Comparison of ENCODE assay signal across 11 cellular contexts in genomic region chr3:52895416-52895815, GRCh38. TPM values are rescaled to one million over a fixed set of nuclear protein-coding genes. Genes with fewer than 3 reads are reported as not detected.
DNase-seq lines count a peak whose midpoint lies in the region; ATAC-seq and TF ChIP-seq lines count a peak whose summit lies in the region.
"Had no signal": no experiment of that assay in that cellular context is flagged by ENCODE, and none has a peak within 500 bp of the region (broad histone marks: within the 10 kb centered on the region; RNA-seq: fewer than 3 reads in every experiment).

No MANE protein-coding gene starts in this region.

- peak overlapping the region; percentile 86 for H3K4me3 ChIP-seq in left ventricle myocardium inferior
- peak overlapping the region; percentile 87 for H3K4me3 ChIP-seq in thoracic aorta
- no peak overlapping the region for H3K4me3 ChIP-seq in SJCRH30
- H3K4me3 ChIP-seq in WERI-Rb-1 (ENCODE audit: low read depth, low read length), result no peak overlapping the region

- no peaks in the 10 kb centered on the region for H3K9me3 ChIP-seq in left ventricle myocardium inferior (replicated peaks)
- no peaks in the 10 kb centered on the region for H3K9me3 ChIP-seq in thoracic aorta
- no peaks in the 10 kb centered on the region for H3K9me3 ChIP-seq in SJCRH30 (replicated peaks)
- no peaks in the 10 kb centered on the region for H3K9me3 ChIP-seq in WERI-Rb-1 (ENCODE audit: severe bottlenecking)

- H3K27me3 ChIP-seq in left ventricle myocardium inferior (ENCODE audit: low read depth) (no peaks in the 10 kb centered on the region), thoracic aorta (replicated peaks; ENCODE audit: insufficient read depth) (no peaks in the 10 kb centered on the region), SJCRH30 (no peaks in the 10 kb centered on the region), WERI-Rb-1 (ENCODE audit: insufficient read depth, low read depth, severe bottlenecking) (no peaks in the 10 kb centered on the region)

- intact Hi-C loops in left ventricle myocardium inferior (cut with micrococcal nuclease), result no loop called here
- intact Hi-C loops in left ventricle myocardium superior (cut with micrococcal nuclease), result no loop called here
- intact Hi-C loops in activated T-helper 1 cell treated with anti-CD3 and anti-CD28 coated beads, Interleukin-12 subunit alpha, Interleukin-12 subunit beta, Interleukin-2, Interleukin-4 antibody, amounts not matched to agents 30 ng/mL and 10 ng/mL and 1 ng/mL, durations not matched to agents 14 hours and 24 hours and 36 hours (cut with micrococcal nuclease), result loop anchor here (5.0 kb wide), 1 partner anchor 43 kb away; no protein-coding TSS in a partner anchor

- no peaks in the 10 kb centered on the region for H3K27me3 Mint-ChIP-seq in activated T-helper 1 cell treated with anti-CD3 and anti-CD28 coated beads, Interleukin-12 subunit alpha, Interleukin-12 subunit beta, Interleukin-2, Interleukin-4 antibody, amounts not matched to agents 30 ng/mL and 10 ng/mL and 1 ng/mL, durations not matched to agents 14 hours and 24 hours and 36 hours (ENCODE audit: insufficient read depth)

- peak overlapping the region; percentile 41 for H3K27ac Mint-ChIP-seq in activated T-helper 1 cell treated with anti-CD3 and anti-CD28 coated beads, Interleukin-12 subunit alpha, Interleukin-12 subunit beta, Interleukin-2, Interleukin-4 antibody, amounts not matched to agents 30 ng/mL and 10 ng/mL and 1 ng/mL, durations not matched to agents 14 hours and 24 hours and 36 hours

- H3K27ac ChIP-seq in left ventricle myocardium inferior (replicated peaks) (no peak overlapping the region), thoracic aorta (peak overlapping the region; percentile 87 to 92), SJCRH30 (no peak overlapping the region), WERI-Rb-1 (no peak overlapping the region)

- no peaks in the 10 kb centered on the region for H3K36me3 ChIP-seq in left ventricle myocardium inferior
- no peaks in the 10 kb centered on the region for H3K36me3 ChIP-seq in thoracic aorta
- no peaks in the 10 kb centered on the region for H3K36me3 ChIP-seq in SJCRH30
- peaks cover 5% of the 10 kb centered on the region; the same call in 1 of the 2 replicates for H3K36me3 ChIP-seq in WERI-Rb-1

- TF ChIP-seq CTCF in left ventricle myocardium inferior (IDR thresholded peaks at IDR 0.05; ENCODE audit: borderline replicate concordance) (no peak), thoracic aorta (IDR thresholded peaks at IDR 0.05) (no peak), WERI-Rb-1 (IDR thresholded peaks at IDR 0.05; ENCODE audit: low read depth, low read length) (no peak)

- H3K4me1 ChIP-seq in left ventricle myocardium inferior (peaks cover 71% of the 10 kb centered on the region), thoracic aorta (ENCODE audit: control insufficient read depth in 1 of 2, low read depth in 2 of 2) (peaks cover 64 to 65% of the 10 kb centered on the region in 2 donors), SJCRH30 (no peaks in the 10 kb centered on the region)

- ATAC-seq in left ventricle myocardium superior (no peak), thoracic aorta (ENCODE audit: insufficient number of reproducible peaks, low FRiP score, low read depth) (no peak), GM18517 (IDR thresholded peaks at IDR 0.05; ENCODE audit: unreplicated experiment) (no peak)

- no peaks in the 10 kb centered on the region for H3K9me3 Mint-ChIP-seq in activated T-helper 1 cell treated with anti-CD3 and anti-CD28 coated beads, Interleukin-12 subunit alpha, Interleukin-12 subunit beta, Interleukin-2, Interleukin-4 antibody, amounts not matched to agents 30 ng/mL and 10 ng/mL and 1 ng/mL, durations not matched to agents 14 hours and 24 hours and 36 hours

- peaks cover 9% of the 10 kb centered on the region for H3K36me3 Mint-ChIP-seq in activated T-helper 1 cell treated with anti-CD3 and anti-CD28 coated beads, Interleukin-12 subunit alpha, Interleukin-12 subunit beta, Interleukin-2, Interleukin-4 antibody, amounts not matched to agents 30 ng/mL and 10 ng/mL and 1 ng/mL, durations not matched to agents 14 hours and 24 hours and 36 hours (ENCODE audit: low read depth)

- H3K4me1 Mint-ChIP-seq in activated T-helper 1 cell treated with anti-CD3 and anti-CD28 coated beads, Interleukin-12 subunit alpha, Interleukin-12 subunit beta, Interleukin-2, Interleukin-4 antibody, amounts not matched to agents 30 ng/mL and 10 ng/mL and 1 ng/mL, durations not matched to agents 14 hours and 24 hours and 36 hours (ENCODE audit: low read depth), result peaks cover 63% of the 10 kb centered on the region

- peak overlapping the region; percentile 97 for H3K4me3 Mint-ChIP-seq in activated T-helper 1 cell treated with anti-CD3 and anti-CD28 coated beads, Interleukin-12 subunit alpha, Interleukin-12 subunit beta, Interleukin-2, Interleukin-4 antibody, amounts not matched to agents 30 ng/mL and 10 ng/mL and 1 ng/mL, durations not matched to agents 14 hours and 24 hours and 36 hours

- DNase-seq in left ventricle myocardium inferior, result no peak
- DNase-seq in left ventricle myocardium superior, result no peak
- DNase-seq in activated T-helper 1 cell treated with anti-CD3 and anti-CD28 coated beads, Interleukin-12 subunit alpha, Interleukin-12 subunit beta, Interleukin-2, Interleukin-4 antibody, amounts not matched to agents 30 ng/mL and 10 ng/mL and 1 ng/mL, durations not matched to agents 14 hours and 24 hours and 36 hours (ENCODE audit: low spot score), result no peak
- DNase-seq in islet precursor cell, result peak; percentile 40
- no peak for DNase-seq in thoracic aorta (ENCODE audit: low spot score)
- no peak for DNase-seq in SJCRH30
- no peak for DNase-seq in WERI-Rb-1
- DNase-seq: activated CD8-positive, alpha-beta memory T cell treated with anti-CD3 and anti-CD28 coated beads, Interleukin-2, amount 50 U/mL, for 4 hours; NCI-H345; Right ventricle myocardium superior had no signal

RNA-seq across cellular contexts. Expression of gene STIMATE, which starts 1.9 kb away (rescaled TPM):
- 6.3 TPM for total RNA-seq in left ventricle myocardium inferior
- total RNA-seq in left ventricle myocardium superior, result 9.0 TPM
- total RNA-seq in activated T-helper 1 cell treated with anti-CD3 and anti-CD28 coated beads, Interleukin-12 subunit alpha, Interleukin-12 subunit beta, Interleukin-2, Interleukin-4 antibody, amounts not matched to agents 30 ng/mL and 10 ng/mL and 1 ng/mL, durations not matched to agents 14 hours and 24 hours and 36 hours, result 19.8 and 20.1 TPM in 2 replicates
- 10 to 100 TPM; 45.2 to 75.1 TPM for total RNA-seq in thoracic aorta
- 12.1 and 14.7 TPM in 2 replicates for total RNA-seq in SJCRH30 (2014; rRNA removed; shearing (Covaris generic))

Comparison
In these comparisons a context has a peak if more than half of its experiments do, and no peak if none do; other contexts are left out.
1. H3K27ac ChIP-seq: peak in thoracic aorta (2 of 2); none in left ventricle myocardium inferior (single experiment), SJCRH30 (single experiment) and WERI-Rb-1 (single experiment).
2. H3K4me3 ChIP-seq: peak in left ventricle myocardium inferior (single experiment) and thoracic aorta (single experiment); none in SJCRH30 (single experiment) and WERI-Rb-1 (single experiment).